Comparison of ENCODE assay signal across 8 cellular contexts in genomic region chr11:63671322-63672155, GRCh38. TPM values are rescaled to one million over a fixed set of nuclear protein-coding genes. Genes with fewer than 3 reads are reported as not detected.
DNase-seq lines count a peak whose midpoint lies in the region; ATAC-seq and TF ChIP-seq lines count a peak whose summit lies in the region.

ATL3 (minus strand) TSS chr11:63671376; CDS start chr11:63671335, 41 bp downstream.

- in situ Hi-C loops in GM23248 (cut with MboI) = no loop called here

- peak within 1 kb of the TSS; percentile 77 for H3K4me3 Mint-ChIP-seq in activated T-helper 17 cell treated with anti-CD3 and anti-CD28 coated beads, Interleukin-2, amount 50 U/mL, for 72 hours
- peak within 1 kb of the TSS; percentile 76 to 90 (median 88) for H3K4me3 Mint-ChIP-seq in naive thymus-derived CD4-positive, alpha-beta T cell
- peak within 1 kb of the TSS; percentile 85 for H3K4me3 Mint-ChIP-seq in stimulated activated memory B cell treated with anti-CD40 and anti-IgM and Interleukin-4, amounts not matched to agents 10 μg/mL and 1 μg/mL and 100 μg/mL, for 72 hours

- peaks cover 22% of the 10 kb centered on the region for H3K4me1 Mint-ChIP-seq in activated T-helper 17 cell treated with anti-CD3 and anti-CD28 coated beads, Interleukin-2, amount 50 U/mL, for 72 hours
- H3K4me1 Mint-ChIP-seq in naive thymus-derived CD4-positive, alpha-beta T cell = peaks cover 22 to 48% (median 27%) of the 10 kb centered on the region in 7 donors
- H3K4me1 Mint-ChIP-seq in stimulated activated memory B cell treated with anti-CD40 and anti-IgM and Interleukin-4, amounts not matched to agents 10 μg/mL and 1 μg/mL and 100 μg/mL, for 72 hours = peaks cover 41% of the 10 kb centered on the region

- H3K27ac ChIP-seq in DND-41 (ENCODE audit: low read length) (peak within 1 kb of the TSS; percentile 87), GM23248 (peak within 1 kb of the TSS; percentile 91), Karpas-422 (ENCODE audit: low read length) (peak within 1 kb of the TSS; percentile 65), fibroblast of lung (ENCODE audit: insufficient read depth, low read length) (peak within 1 kb of the TSS; percentile 82)
- H3K27ac ChIP-seq in naive thymus-derived CD4-positive, alpha-beta T cell (ENCODE audit: low read depth, low read length) = peak within 1 kb of the TSS; percentile 74

- TF ChIP-seq CTCF in DND-41 (IDR thresholded peaks at IDR 0.05; ENCODE audit: borderline replicate concordance, extremely low read depth, low read length, poor library complexity, severe bottlenecking) (peak; percentile 27), fibroblast of lung (conservative IDR thresholded peaks at IDR 0.05 in 1 of 2, IDR thresholded peaks at IDR 0.05 in 1 of 2; ENCODE audit: low read depth in 1 of 2, low read length in 2 of 2) (no peak)

- intact Hi-C loops in naive thymus-derived CD4-positive, alpha-beta T cell (cut with micrococcal nuclease) = loop anchor here (1.0 to 10.0 kb wide), 13 partner anchors 10 to 964 kb away; partner anchors contain the start of genes RTN3 (in 2 of the 2), BSCL2 (in 1 of the 2), COX8A (in 1 of the 2) and GNG3 (in 1 of the 2)

- peak within 1 kb of the TSS; percentile 25 for H3K27ac Mint-ChIP-seq in activated T-helper 17 cell treated with anti-CD3 and anti-CD28 coated beads, Interleukin-2, amount 50 U/mL, for 72 hours
- H3K27ac Mint-ChIP-seq in naive thymus-derived CD4-positive, alpha-beta T cell = peak within 1 kb of the TSS; percentile 68 to 91 (median 86)
- peak within 1 kb of the TSS; percentile 79 for H3K27ac Mint-ChIP-seq in stimulated activated memory B cell treated with anti-CD40 and anti-IgM and Interleukin-4, amounts not matched to agents 10 μg/mL and 1 μg/mL and 100 μg/mL, for 72 hours

- H4K20me1 ChIP-seq in DND-41 (ENCODE audit: insufficient read depth, low read length) (peaks cover 26% of the 10 kb centered on the region; the same call in 1 of the 2 replicates), GM23248 (ENCODE audit: insufficient read depth) (no peaks in the 10 kb centered on the region; the same call in 1 of the 2 replicates), Karpas-422 (ENCODE audit: insufficient read depth, low read depth, low read length) (no peaks in the 10 kb centered on the region), fibroblast of lung (ENCODE audit: control insufficient read depth, extremely low read depth, insufficient read depth, low read length) (no peaks in the 10 kb centered on the region)

- H3K9me2 ChIP-seq in GM23248 (ENCODE audit: insufficient read depth) (no peaks in the 10 kb centered on the region), Karpas-422 (replicated peaks; ENCODE audit: insufficient read depth, low read length) (no peaks in the 10 kb centered on the region)

- no peaks in the 10 kb centered on the region for H3K9me3 Mint-ChIP-seq in activated T-helper 17 cell treated with anti-CD3 and anti-CD28 coated beads, Interleukin-2, amount 50 U/mL, for 72 hours
- H3K9me3 Mint-ChIP-seq in naive thymus-derived CD4-positive, alpha-beta T cell = no peaks in the 10 kb centered on the region
- H3K9me3 Mint-ChIP-seq in stimulated activated memory B cell treated with anti-CD40 and anti-IgM and Interleukin-4, amounts not matched to agents 10 μg/mL and 1 μg/mL and 100 μg/mL, for 72 hours = no peaks in the 10 kb centered on the region

- H3K9me3 ChIP-seq in DND-41 (ENCODE audit: insufficient read depth, low read length, severe bottlenecking) (no peaks in the 10 kb centered on the region), GM23248 (ENCODE audit: low read depth) (no peaks in the 10 kb centered on the region), Karpas-422 (ENCODE audit: low read length) (no peaks in the 10 kb centered on the region), fibroblast of lung (ENCODE audit: control insufficient read depth, insufficient read depth, low read depth, low read length) (no peaks in the 10 kb centered on the region)
- no peaks in the 10 kb centered on the region for H3K9me3 ChIP-seq in naive thymus-derived CD4-positive, alpha-beta T cell (ENCODE audit: control insufficient read depth in 2 of 3, low read length in 3 of 3)

- H3K4me1 ChIP-seq in DND-41 (ENCODE audit: insufficient read depth, low read length) (peaks cover 41% of the 10 kb centered on the region), GM23248 (ENCODE audit: insufficient read depth) (peaks cover 54% of the 10 kb centered on the region), Karpas-422 (ENCODE audit: low read length) (peaks cover 29% of the 10 kb centered on the region), fibroblast of lung (ENCODE audit: control insufficient read depth, extremely low read depth, insufficient read depth, low read length) (peaks cover 15% of the 10 kb centered on the region)
- peaks cover 4 to 6% of the 10 kb centered on the region in 2 donors for H3K4me1 ChIP-seq in naive thymus-derived CD4-positive, alpha-beta T cell (ENCODE audit: control insufficient read depth in 2 of 2, insufficient read depth in 2 of 2, low read length in 2 of 2)

- POLR2A ChIA-PET in naive thymus-derived CD4-positive, alpha-beta T cell (lab: Charles Lee) = interaction anchor here (0.7 to 3.8 kb wide), 7 partner anchors 8 to 816 kb away, joined by 3 to 42 read pairs (median 3); partner anchors contain the start of gene RTN3

- H3K36me3 ChIP-seq in DND-41 (ENCODE audit: insufficient read depth, low read length) (peaks cover 22% of the 10 kb centered on the region), GM23248 (ENCODE audit: low read depth) (no peaks in the 10 kb centered on the region), Karpas-422 (ENCODE audit: insufficient read depth, low read length) (no peaks in the 10 kb centered on the region), fibroblast of lung (ENCODE audit: control insufficient read depth, insufficient read depth, low read length) (peaks cover 2% of the 10 kb centered on the region)
- H3K36me3 ChIP-seq in naive thymus-derived CD4-positive, alpha-beta T cell (ENCODE audit: control insufficient read depth in 2 of 3, insufficient read depth in 3 of 3, low read length in 3 of 3) = peaks cover 0 to 7% (median 0%) of the 10 kb centered on the region in 3 experiments

- CTCF ChIA-PET in naive thymus-derived CD4-positive, alpha-beta T cell (lab: Charles Lee) = interaction anchor here (0.6 to 4.1 kb wide), 8 partner anchors 10 to 629 kb away, joined by 3 to 25 read pairs (median 4); partner anchors contain the start of genes CATSPERZ and RTN3

- H3K4me3 ChIP-seq in DND-41 (ENCODE audit: low read depth in 1 of 2, low read length in 2 of 2) = peak within 1 kb of the TSS; percentile 37 to 61
- peak within 1 kb of the TSS; percentile 86 for H3K4me3 ChIP-seq in GM23248
- peak within 1 kb of the TSS; percentile 70 for H3K4me3 ChIP-seq in Karpas-422 (ENCODE audit: low read length)
- H3K4me3 ChIP-seq in fibroblast of lung (replicated peaks in 1 of 4; ENCODE audit: control extremely low read depth in 1 of 4, insufficient read depth in 1 of 4, low read depth in 3 of 4, low read length in 4 of 4) = peak within 1 kb of the TSS; percentile 49 to 90 (median 72)
- peak within 1 kb of the TSS; percentile 97 for H3K4me3 ChIP-seq in naive thymus-derived CD4-positive, alpha-beta T cell (ENCODE audit: low read length)

- H3K4me2 ChIP-seq in DND-41 (ENCODE audit: insufficient read depth, low read length) = peak within 1 kb of the TSS; percentile 73
- H3K4me2 ChIP-seq in GM23248 (ENCODE audit: unreplicated experiment) = peak within 1 kb of the TSS; percentile 95
- H3K4me2 ChIP-seq in Karpas-422 (ENCODE audit: low read depth, low read length, poor library complexity, severe bottlenecking) = peak within 1 kb of the TSS; percentile 84
- peak within 1 kb of the TSS; percentile 88 for H3K4me2 ChIP-seq in fibroblast of lung (ENCODE audit: extremely low read depth, insufficient read depth, low read length)

- peaks cover 62% of the 10 kb centered on the region for H3F3A ChIP-seq in GM23248 (ENCODE audit: insufficient read depth)

- H2AFZ ChIP-seq in DND-41 (ENCODE audit: low read depth, low read length) (peak within 1 kb of the TSS; percentile 87), GM23248 (peak within 1 kb of the TSS; percentile 64), Karpas-422 (ENCODE audit: low read length) (peak within 1 kb of the TSS; percentile 71), fibroblast of lung (ENCODE audit: low read length) (peak within 1 kb of the TSS; percentile 55)

- H3K79me2 ChIP-seq in DND-41 (ENCODE audit: insufficient read depth, low read length) (peaks cover 49% of the 10 kb centered on the region), GM23248 (ENCODE audit: insufficient read depth) (peaks cover 32% of the 10 kb centered on the region), Karpas-422 (ENCODE audit: low read length) (peaks cover 47% of the 10 kb centered on the region), fibroblast of lung (ENCODE audit: control insufficient read depth, insufficient read depth, low read length) (peaks cover 30% of the 10 kb centered on the region)

- peak; percentile 95 for ATAC-seq in DND-41 (ENCODE audit: insufficient read depth, low read depth)
- ATAC-seq in activated T-helper 17 cell treated with anti-CD3 and anti-CD28 coated beads, Interleukin-2, amount 50 U/mL, for 72 hours (replicated peaks) = peak; percentile 88
- peak; percentile 98 for ATAC-seq in naive thymus-derived CD4-positive, alpha-beta T cell
- ATAC-seq in stimulated activated memory B cell treated with anti-CD40 and anti-IgM and Interleukin-4, amounts not matched to agents 10 μg/mL and 1 μg/mL and 100 μg/mL, for 72 hours = peak; percentile 98

- WGBS in GM23248 (ENCODE audit: low coverage in 1 of 2, low lambda C conversion rate in 2 of 2, missing lambda C conversion rate in 2 of 2), 2 experiments = 10 to 13% methylated on average over 61 to 68 of the region's 69 CpGs

- DNase-seq in DND-41 (peak; percentile 98), GM23248 (peak; percentile 96), Karpas-422 (peak; percentile 99), RPMI7951 (ENCODE audit: low read depth) (peak; percentile 96), fibroblast of lung (ENCODE audit: low read depth in 2 of 2) (peak; percentile 95)
- DNase-seq in naive thymus-derived CD4-positive, alpha-beta T cell = peak; percentile 82 to 92 (median 91)

- H3K27me3 Mint-ChIP-seq in activated T-helper 17 cell treated with anti-CD3 and anti-CD28 coated beads, Interleukin-2, amount 50 U/mL, for 72 hours = no peaks in the 10 kb centered on the region
- H3K27me3 Mint-ChIP-seq in naive thymus-derived CD4-positive, alpha-beta T cell = no peaks in the 10 kb centered on the region
- no peaks in the 10 kb centered on the region for H3K27me3 Mint-ChIP-seq in stimulated activated memory B cell treated with anti-CD40 and anti-IgM and Interleukin-4, amounts not matched to agents 10 μg/mL and 1 μg/mL and 100 μg/mL, for 72 hours

- no peaks in the 10 kb centered on the region for H3K27me3 ChIP-seq in DND-41 (ENCODE audit: insufficient read depth, low read length, poor library complexity)
- H3K27me3 ChIP-seq in GM23248 (replicated peaks; ENCODE audit: insufficient read depth) = no peaks in the 10 kb centered on the region
- no peaks in the 10 kb centered on the region for H3K27me3 ChIP-seq in Karpas-422 (ENCODE audit: low read length)
- no peaks in the 10 kb centered on the region for H3K27me3 ChIP-seq in fibroblast of lung (ENCODE audit: control insufficient read depth, insufficient read depth, low read length)
- no peaks in the 10 kb centered on the region for H3K27me3 ChIP-seq in naive thymus-derived CD4-positive, alpha-beta T cell (ENCODE audit: control insufficient read depth in 2 of 2, insufficient read depth in 2 of 2, low read length in 2 of 2)

- H3K9ac ChIP-seq in DND-41 (ENCODE audit: low read depth, low read length) (peak within 1 kb of the TSS; percentile 87), GM23248 (peak within 1 kb of the TSS; percentile 94), Karpas-422 (ENCODE audit: low read length) (peak within 1 kb of the TSS; percentile 88), fibroblast of lung (ENCODE audit: insufficient read depth, low read length) (peak within 1 kb of the TSS; percentile 90)

- H3K36me3 Mint-ChIP-seq in activated T-helper 17 cell treated with anti-CD3 and anti-CD28 coated beads, Interleukin-2, amount 50 U/mL, for 72 hours (ENCODE audit: low read depth) = peaks cover 21% of the 10 kb centered on the region
- peaks cover 0 to 7% (median 0%) of the 10 kb centered on the region in 5 donors for H3K36me3 Mint-ChIP-seq in naive thymus-derived CD4-positive, alpha-beta T cell
- no peaks in the 10 kb centered on the region for H3K36me3 Mint-ChIP-seq in stimulated activated memory B cell treated with anti-CD40 and anti-IgM and Interleukin-4, amounts not matched to agents 10 μg/mL and 1 μg/mL and 100 μg/mL, for 72 hours

RNA-seq across cellular contexts. Expression of gene ATL3, which starts in this region (rescaled TPM):
- total RNA-seq in GM23248 (2014; rRNA removed; shearing (Covaris generic)) = 199 and 210 TPM in 2 replicates
- 79.5 and 79.9 TPM in 2 replicates for polyA plus RNA-seq in GM23248 (2016; fragmentation: Nextera tagmentation; extraction: Ambion mirVana)
- total RNA-seq in Karpas-422 (2014; rRNA removed; shearing (Covaris generic); ENCODE audit: low replicate concordance) = 29.5 and 35.9 TPM in 2 replicates
- 128 and 139 TPM in 2 replicates for total RNA-seq in RPMI7951 (2014; rRNA removed; shearing (Covaris generic))
- total RNA-seq in activated T-helper 17 cell treated with anti-CD3 and anti-CD28 coated beads, Interleukin-2, amount 50 U/mL, for 72 hours = 10 to 100 TPM; 31.1 to 33.3 TPM
- total RNA-seq in fibroblast of lung = 120 and 147 TPM in 2 replicates
- 89.5 and 111 TPM in 2 replicates for polyA plus RNA-seq in fibroblast of lung
- polyA plus RNA-seq in fibroblast of lung (2012) = 42.3 and 43.9 TPM in 2 replicates
- polyA minus RNA-seq in fibroblast of lung (ENCODE audit: low replicate concordance) = 46.6 and 65.0 TPM in 2 replicates
- 10 to 100 TPM; 25.3 to 33.3 (median 29.5) TPM for total RNA-seq in naive thymus-derived CD4-positive, alpha-beta T cell
- polyA plus RNA-seq in naive thymus-derived CD4-positive, alpha-beta T cell = 10 to 100 TPM; 13.8 to 16.7 TPM

Comparison
In these comparisons a context has a peak if more than half of its experiments do, and no peak if none do; other contexts are left out.
1. Peak in every context shown above with its lines: DNase-seq, ATAC-seq, H3K4me3 ChIP-seq and H3K27ac ChIP-seq.
2. H3K27ac Mint-ChIP-seq: peak in every context shown above with its lines; median percentile 86 in naive thymus-derived CD4-positive, alpha-beta T cell; 79 in stimulated activated memory B cell treated with anti-CD40 and anti-IgM and Interleukin-4, amounts not matched to agents 10 μg/mL and 1 μg/mL and 100 μg/mL, for 72 hours; 25 in activated T-helper 17 cell treated with anti-CD3 and anti-CD28 coated beads, Interleukin-2, amount 50 U/mL, for 72 hours.